ENCODE assay signal across 8 cellular contexts in the genomic region with DNA sequence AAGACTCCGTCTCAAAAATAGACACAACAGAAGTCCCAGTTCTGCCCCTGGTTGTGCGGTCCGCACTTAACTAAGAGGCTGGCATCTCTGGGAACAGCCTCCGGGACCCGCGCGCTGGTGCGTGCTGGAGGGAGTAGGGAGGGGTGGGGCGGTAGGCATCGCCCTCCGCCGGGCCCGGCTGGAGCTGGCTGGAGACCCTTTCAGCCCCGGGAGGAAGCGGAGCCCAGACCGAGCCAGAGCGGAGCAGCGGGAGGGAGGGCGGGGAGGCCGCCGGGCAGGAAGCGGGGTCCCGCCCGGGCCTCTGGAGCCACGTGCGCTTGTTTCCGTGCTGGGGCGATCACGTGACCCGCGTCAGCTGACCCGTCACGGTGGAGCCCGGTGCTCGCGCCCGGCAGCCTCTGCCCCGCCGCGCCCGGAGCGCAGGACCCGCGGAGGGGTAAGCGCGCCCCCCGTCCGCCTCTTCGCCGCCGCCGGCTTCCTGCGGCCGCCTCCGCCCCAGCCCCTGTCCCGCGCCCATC. TPM values are rescaled to one million over a fixed set of nuclear protein-coding genes. Genes with fewer than 3 reads are reported as not detected.
DNase-seq lines count a peak whose midpoint lies in the region; ATAC-seq, FAIRE-seq and TF ChIP-seq lines count a peak whose summit lies in the region.

A gene (plus strand): TSS at position 354 of the 518 bp plus-strand sequence. CDS start 256 bp downstream, outside the sequence.

- peak within 1 kb of the TSS; percentile 40 to 75 (median 54) for H3K27ac ChIP-seq in pancreas
- H3K27ac ChIP-seq in thoracic aorta, result peak within 1 kb of the TSS; percentile 73

- ATAC-seq in GM21423 (IDR thresholded peaks at IDR 0.05; ENCODE audit: unreplicated experiment) (peak; percentile 52), Right ventricle myocardium superior (ENCODE audit: poor library complexity) (peak; percentile 88), pancreas (peak; percentile 83 to 92 (median 84)), thoracic aorta (ENCODE audit: insufficient number of reproducible peaks, low FRiP score, low read depth) (peak; percentile 67)
- ATAC-seq in activated naive CD8-positive, alpha-beta T cell treated with anti-CD3 and anti-CD28 coated beads, Interleukin-2, amount 50 U/mL, for 24 hours, result peak; percentile 69

- H3K36me3 ChIP-seq in pancreas, result peaks cover 0 to 3% (median 0%) of the 10 kb centered on the region in 3 donors
- H3K36me3 ChIP-seq in thoracic aorta, result peaks cover 13% of the 10 kb centered on the region

- TF ChIP-seq CTCF in pancreas (IDR thresholded peaks at IDR 0.05), result no peak
- no peak for TF ChIP-seq CTCF in thoracic aorta (IDR thresholded peaks at IDR 0.05)

- peaks cover 29% of the 10 kb centered on the region for H3K4me1 Mint-ChIP-seq in activated naive CD8-positive, alpha-beta T cell treated with anti-CD3 and anti-CD28 coated beads, Interleukin-2, amount 50 U/mL, for 24 hours

- intact Hi-C loops in Right ventricle myocardium superior (cut with DNase I), result loop anchor here (10.0 kb wide), 1 partner anchor 140 kb away; no protein-coding TSS in a partner anchor
- intact Hi-C loops in pancreas (cut with DNase I), result loop anchor here in 2 of 3 donors (10.0 kb wide), 3 partner anchors 50 to 150 kb away; no protein-coding TSS in a partner anchor

- H3K9me3 ChIP-seq in pancreas, result no peaks in the 10 kb centered on the region
- H3K9me3 ChIP-seq in thoracic aorta, result no peaks in the 10 kb centered on the region

- FAIRE-seq in pancreas (lab: Jason Lieb, UNC), result no peak

- peak within 1 kb of the TSS; percentile 72 for H3K4me3 Mint-ChIP-seq in activated naive CD8-positive, alpha-beta T cell treated with anti-CD3 and anti-CD28 coated beads, Interleukin-2, amount 50 U/mL, for 24 hours

- H3K4me3 ChIP-seq in pancreas, result peak within 1 kb of the TSS; percentile 86 to 95 (median 89)
- H3K4me3 ChIP-seq in thoracic aorta, result peak within 1 kb of the TSS; percentile 83

- peaks cover 5% of the 10 kb centered on the region for H3K36me3 Mint-ChIP-seq in activated naive CD8-positive, alpha-beta T cell treated with anti-CD3 and anti-CD28 coated beads, Interleukin-2, amount 50 U/mL, for 24 hours (ENCODE audit: low read depth)

- no peaks in the 10 kb centered on the region for H3K9me3 Mint-ChIP-seq in activated naive CD8-positive, alpha-beta T cell treated with anti-CD3 and anti-CD28 coated beads, Interleukin-2, amount 50 U/mL, for 24 hours

- H3K27me3 ChIP-seq in pancreas (no peaks in the 10 kb centered on the region), thoracic aorta (replicated peaks; ENCODE audit: insufficient read depth) (no peaks in the 10 kb centered on the region)

- DNase-seq in COLO668 (lab: John Stamatoyannopoulos, UW; ENCODE audit: unreplicated experiment), result peak; percentile 82
- DNase-seq in LoVo (ENCODE audit: low spot score), result peak; percentile 89
- DNase-seq in T-helper 1 cell, result peak; percentile 78 to 89 (median 84)
- DNase-seq in activated naive CD8-positive, alpha-beta T cell treated with anti-CD3 and anti-CD28 coated beads, Interleukin-2, amount 50 U/mL, for 24 hours, result peak; percentile 92
- peak; percentile 97 for DNase-seq in Right ventricle myocardium superior
- peak; percentile 82 to 94 (median 89) for DNase-seq in pancreas
- DNase-seq in thoracic aorta (ENCODE audit: low spot score), result peak; percentile 68

- peaks cover 0 to 26% (median 0%) of the 10 kb centered on the region in 3 donors for H3K4me1 ChIP-seq in pancreas
- peaks cover 12 to 25% of the 10 kb centered on the region in 2 donors for H3K4me1 ChIP-seq in thoracic aorta (ENCODE audit: control insufficient read depth in 1 of 2, low read depth in 2 of 2)

- no peaks in the 10 kb centered on the region for H3K27me3 Mint-ChIP-seq in activated naive CD8-positive, alpha-beta T cell treated with anti-CD3 and anti-CD28 coated beads, Interleukin-2, amount 50 U/mL, for 24 hours

- 1% methylated on average over 40 to 57 of the region's 57 CpGs for WGBS in pancreas, 2 donors

- peak within 1 kb of the TSS; percentile 86 for H3K27ac Mint-ChIP-seq in activated naive CD8-positive, alpha-beta T cell treated with anti-CD3 and anti-CD28 coated beads, Interleukin-2, amount 50 U/mL, for 24 hours

RNA-seq across cellular contexts. Expression of the gene that starts here (rescaled TPM):
- total RNA-seq in Right ventricle myocardium superior (8.5 TPM), pancreas (10 to 100 TPM in 2 of 6 donors, 1 to 10 TPM in 4; 5.7 to 17.0 (median 8.3) TPM), thoracic aorta (10 to 100 TPM; 32.7 to 41.8 TPM)
- polyA plus RNA-seq in pancreas, result 10 to 100 TPM; 14.2 to 24.4 TPM

Comparison
In these comparisons a context has a peak if more than half of its experiments do, and no peak if none do; other contexts are left out.
1. Peak in every context shown above with its lines: DNase-seq, ATAC-seq, H3K4me3 ChIP-seq and H3K27ac ChIP-seq.